11 cellular contexts compared by ENCODE assay signal in the genomic region with DNA sequence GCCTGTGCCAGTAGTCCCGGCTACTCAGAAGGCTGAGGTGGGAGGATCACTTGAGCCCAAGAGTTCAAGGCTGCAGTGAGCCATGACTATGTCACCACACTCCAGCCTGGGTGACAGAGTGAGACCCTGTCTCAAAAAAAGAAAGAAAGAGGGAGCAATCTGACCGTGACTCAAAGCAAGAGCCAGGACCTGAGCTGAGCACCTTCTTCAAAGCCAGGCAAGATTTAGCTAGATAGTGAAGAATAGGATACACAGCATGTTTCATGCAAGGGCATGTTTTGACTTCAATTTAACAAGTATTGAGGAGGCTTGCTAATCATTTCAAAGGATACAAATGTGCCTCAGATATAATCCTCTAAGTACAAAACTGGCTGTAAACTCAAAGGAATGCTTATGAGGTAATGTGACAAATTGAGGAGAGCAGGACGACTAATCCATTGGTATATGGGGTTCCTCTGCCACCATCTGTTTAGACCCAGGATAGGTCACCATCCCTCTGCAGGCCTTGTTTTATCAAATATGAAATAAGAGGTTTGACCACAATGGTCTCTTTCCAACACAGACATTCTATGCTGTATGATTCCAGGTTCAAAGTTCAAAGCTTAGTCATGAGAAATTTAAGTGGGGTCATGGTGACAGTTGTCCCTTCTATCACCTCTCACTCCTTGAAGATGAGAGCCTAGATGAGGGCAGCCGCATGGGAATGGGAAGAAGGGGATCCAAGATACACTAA. TPM values are rescaled to one million over a fixed set of nuclear protein-coding genes. Genes with fewer than 3 reads are reported as not detected.
A peak's percentile ranks its signal among the peaks of the same experiment; 100 is the strongest.
DNase-seq lines count a peak whose midpoint lies in the region; ATAC-seq and TF ChIP-seq lines count a peak whose summit lies in the region.
"Had no signal": no experiment of that assay in that cellular context is flagged by ENCODE, and none has a peak within 500 bp of the region (broad histone marks: within the 10 kb centered on the region; RNA-seq: fewer than 3 reads in every experiment).

No MANE protein-coding gene starts in this region.

- peak; percentile 50 for DNase-seq in activated CD4-positive, alpha-beta memory T cell treated with anti-CD3 and anti-CD28 coated beads for 36 hours
- DNase-seq in stimulated activated CD8-positive, alpha-beta memory T cell treated with anti-CD3 and anti-CD28 coated beads, Interleukin-4, amount 100 ng/mL, for 48 hours: no peak
- no peak for DNase-seq in stimulated activated CD4-positive, alpha-beta T cell treated with anti-CD3 and anti-CD28 coated beads, Interleukin-15, amount 100 ng/mL, for 24 hours
- DNase-seq in NCI-H187 (lab: John Stamatoyannopoulos, UW): no peak
- DNase-seq in D341Med (ENCODE audit: low spot score): no peak
- DNase-seq: COR-L47, gastrocnemius medialis had no signal

- no peak overlapping the region for H3K4me3 ChIP-seq in BLaER1 treated with 17β-estradiol and CSF1 and Interleukin-3, amounts not matched to agents 10 nM and 100 nM
- no peak overlapping the region for H3K4me3 ChIP-seq in liver (ENCODE audit: low read depth in 1 of 3, low read length in 3 of 3)
- H3K4me3 ChIP-seq: gastrocnemius medialis, lung had no signal

- H3K27ac ChIP-seq in BLaER1 treated with 17β-estradiol and CSF1 and Interleukin-3, amounts not matched to agents 10 nM and 100 nM: peak overlapping the region in 4 of 11 experiments; percentile 5 to 50 (median 44); a peak in 6 of 22 replicates
- H3K27ac ChIP-seq in liver (ENCODE audit: low read depth in 1 of 2, low read length in 2 of 2): peak overlapping the region in 1 of 2 donors; percentile 49

- no peaks in the 10 kb centered on the region for H3K27me3 Mint-ChIP-seq in activated CD4-positive, alpha-beta memory T cell treated with anti-CD3 and anti-CD28 coated beads for 36 hours

- WGBS in liver: 91% methylated on average over 4 of the region's 4 CpGs

- H3K9me3 Mint-ChIP-seq in activated CD4-positive, alpha-beta memory T cell treated with anti-CD3 and anti-CD28 coated beads for 36 hours: no peaks in the 10 kb centered on the region

- H3K4me1 Mint-ChIP-seq in activated CD4-positive, alpha-beta memory T cell treated with anti-CD3 and anti-CD28 coated beads for 36 hours (ENCODE audit: low read depth): peaks cover 71% of the 10 kb centered on the region

- peak overlapping the region; percentile 62 for H3K4me3 Mint-ChIP-seq in activated CD4-positive, alpha-beta memory T cell treated with anti-CD3 and anti-CD28 coated beads for 36 hours

- peak overlapping the region; percentile 85 for H3K27ac Mint-ChIP-seq in activated CD4-positive, alpha-beta memory T cell treated with anti-CD3 and anti-CD28 coated beads for 36 hours

- no peak for TF ChIP-seq CTCF in liver (IDR thresholded peaks at IDR 0.05; ENCODE audit: low read depth, low read length, missing input control)

- H3K36me3 Mint-ChIP-seq in activated CD4-positive, alpha-beta memory T cell treated with anti-CD3 and anti-CD28 coated beads for 36 hours: peaks cover 52% of the 10 kb centered on the region

- POLR2A ChIA-PET in activated CD4-positive, alpha-beta memory T cell treated with anti-CD3 and anti-CD28 coated beads for 36 hours (lab: Charles Lee): interaction anchor here (1.0 to 1.4 kb wide), 3 partner anchors 11 to 34 kb away, joined by 3 to 9 read pairs (median 3); no protein-coding TSS in a partner anchor

- H4K20me1 ChIP-seq in BLaER1 treated with 17β-estradiol and CSF1 and Interleukin-3, amounts not matched to agents 10 nM and 100 nM: peaks cover 0 to 29% (median 0%) of the 10 kb centered on the region in 11 experiments; a peak in 3 of 22 replicates

- H3K9me3 ChIP-seq in BLaER1 treated with 17β-estradiol and CSF1 and Interleukin-3, amounts not matched to agents 10 nM and 100 nM (replicated peaks in 1 of 11): peaks cover 0 to 21% (median 13%) of the 10 kb centered on the region in 11 experiments; a peak in 13 of 22 replicates
- no peaks in the 10 kb centered on the region for H3K9me3 ChIP-seq in liver (ENCODE audit: control insufficient read depth in 4 of 4, low read length in 3 of 4)
- H3K9me3 ChIP-seq: gastrocnemius medialis had no signal

- peaks cover 9 to 86% (median 48%) of the 10 kb centered on the region in 10 experiments; a peak in 18 of 20 replicates for H3K4me1 ChIP-seq in BLaER1 treated with 17β-estradiol and CSF1 and Interleukin-3, amounts not matched to agents 10 nM and 100 nM
- peaks cover 2 to 44% (median 24%) of the 10 kb centered on the region in 4 donors for H3K4me1 ChIP-seq in liver (ENCODE audit: control insufficient read depth in 4 of 4, insufficient read depth in 4 of 4, low read length in 3 of 4)
- H3K4me1 ChIP-seq: gastrocnemius medialis had no signal

- peaks cover 0 to 73% (median 29%) of the 10 kb centered on the region in 11 experiments; a peak in 16 of 22 replicates for H3K36me3 ChIP-seq in BLaER1 treated with 17β-estradiol and CSF1 and Interleukin-3, amounts not matched to agents 10 nM and 100 nM
- H3K36me3 ChIP-seq in liver (ENCODE audit: control insufficient read depth in 4 of 4, insufficient read depth in 3 of 4, low read depth in 1 of 4, low read length in 3 of 4): no peaks in the 10 kb centered on the region
- H3K36me3 ChIP-seq: gastrocnemius medialis had no signal

- intact Hi-C loops in activated CD4-positive, alpha-beta memory T cell treated with anti-CD3 and anti-CD28 coated beads for 36 hours (cut with micrococcal nuclease): loop anchor here (1.0 kb wide), 2 partner anchors 11 to 19 kb away; no protein-coding TSS in a partner anchor

- CTCF ChIA-PET in activated CD4-positive, alpha-beta memory T cell treated with anti-CD3 and anti-CD28 coated beads for 36 hours (lab: Charles Lee): interaction anchor here (0.6 to 1.5 kb wide), 4 partner anchors 18 to 175 kb away, joined by 3 read pairs; no protein-coding TSS in a partner anchor

- H3K27me3 ChIP-seq in BLaER1 treated with 17β-estradiol and CSF1 and Interleukin-3, amounts not matched to agents 10 nM and 100 nM: no peaks in the 10 kb centered on the region
- no peaks in the 10 kb centered on the region for H3K27me3 ChIP-seq in liver (ENCODE audit: control insufficient read depth in 4 of 4, insufficient read depth in 4 of 4, low read length in 3 of 4)
- H3K27me3 ChIP-seq: gastrocnemius medialis had no signal

- H3K4me2 ChIP-seq in BLaER1 treated with 17β-estradiol and CSF1 and Interleukin-3, amounts not matched to agents 10 nM and 100 nM: peak overlapping the region in 10 of 11 experiments; percentile 15 to 77 (median 62); a peak in 18 of 22 replicates

- no peak for TF ChIP-seq RAD21 in liver (IDR thresholded peaks at IDR 0.05)

- H3K9ac ChIP-seq in BLaER1 treated with 17β-estradiol and CSF1 and Interleukin-3, amounts not matched to agents 10 nM and 100 nM: no peak overlapping the region; a peak in 1 of 22 replicates
- no peak overlapping the region for H3K9ac ChIP-seq in liver (ENCODE audit: low read depth in 1 of 2, low read length in 2 of 2)

- peak; percentile 5 for ATAC-seq in GM19025 (IDR thresholded peaks at IDR 0.05; ENCODE audit: low read depth, unreplicated experiment)

TF ChIP-seq in liver, 16 proteins besides CTCF, POLR2A, EP300 and RAD21:
- no peak for TF ChIP-seq SP1 (IDR thresholded peaks at IDR 0.05)
- TF ChIP-seq YY1 (IDR thresholded peaks at IDR 0.05): no peak
- TF ChIP-seq HNF4A (conservative IDR thresholded peaks at IDR 0.05): peak; percentile 26 to 30

RNA-seq across cellular contexts. Expression of a gene that starts 33.2 kb away (rescaled TPM):
- 100 to 1,000 TPM; 216 to 217 TPM for total RNA-seq in activated CD4-positive, alpha-beta memory T cell treated with anti-CD3 and anti-CD28 coated beads for 36 hours
- total RNA-seq in liver: 10 to 100 TPM in 1 of 2 donors, 1 to 10 TPM in 1; 6.4 to 28.4 TPM
- 10 to 100 TPM; 21.5 to 30.8 TPM for polyA plus RNA-seq in liver

RNA-seq across cellular contexts. Expression of a gene that starts 59.7 kb away (rescaled TPM):
- 100 to 1,000 TPM; 157 to 163 TPM for total RNA-seq in activated CD4-positive, alpha-beta memory T cell treated with anti-CD3 and anti-CD28 coated beads for 36 hours
- 10 to 100 TPM; 17.4 to 33.3 TPM for total RNA-seq in liver
- 10 to 100 TPM; 13.3 to 28.9 TPM for polyA plus RNA-seq in liver

Comparison
In these comparisons a context has a peak if more than half of its experiments do, and no peak if none do; other contexts are left out.
1. RNA of a gene that starts 33.2 kb away (total RNA-seq): 216 to 217 TPM in activated CD4-positive, alpha-beta memory T cell treated with anti-CD3 and anti-CD28 coated beads for 36 hours; 6.4 to 28.4 TPM in liver; every median in the first group is over 4 times any median in the second.
2. RNA of a gene that starts 59.7 kb away (total RNA-seq): 157 to 163 TPM in activated CD4-positive, alpha-beta memory T cell treated with anti-CD3 and anti-CD28 coated beads for 36 hours; 17.4 to 33.3 TPM in liver; every median in the first group is over 4 times any median in the second.